In the genomic region with DNA sequence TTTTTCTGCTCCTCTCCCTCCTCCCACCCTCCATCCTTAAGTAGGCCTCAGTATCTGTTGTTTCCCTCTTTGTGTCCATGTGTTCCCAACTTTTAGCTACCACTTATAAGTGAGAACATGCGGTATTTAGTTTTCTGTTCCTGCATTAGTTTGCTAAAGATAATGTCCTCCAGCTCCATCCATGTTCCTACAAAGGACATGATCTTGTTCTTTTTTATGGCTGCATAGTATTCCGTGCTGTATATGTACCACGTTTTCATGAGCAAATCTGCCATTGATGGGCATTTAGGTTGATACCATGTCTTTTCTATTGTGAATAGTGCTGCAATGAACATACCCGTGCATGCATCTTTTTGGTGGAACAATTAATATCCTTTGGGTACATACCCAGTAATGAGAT, we compare ENCODE assay signal across 6 cellular contexts. TPM values are rescaled to one million over a fixed set of nuclear protein-coding genes. Genes with fewer than 3 reads are reported as not detected.
"Had no signal": no experiment of that assay in that cellular context is flagged by ENCODE, and none has a peak within 500 bp of the region (broad histone marks: within the 10 kb centered on the region; RNA-seq: fewer than 3 reads in every experiment).

No MANE protein-coding gene starts in this region.

RNA-seq across cellular contexts. Expression of gene HPGDS, which starts 59.8 kb away (rescaled TPM):
- total RNA-seq: GM23248, GM23338, H1, H4, H9, HFFc6 had no signal
- polyA plus RNA-seq: GM23248, GM23338, H1 had no signal
